In the genomic region with DNA sequence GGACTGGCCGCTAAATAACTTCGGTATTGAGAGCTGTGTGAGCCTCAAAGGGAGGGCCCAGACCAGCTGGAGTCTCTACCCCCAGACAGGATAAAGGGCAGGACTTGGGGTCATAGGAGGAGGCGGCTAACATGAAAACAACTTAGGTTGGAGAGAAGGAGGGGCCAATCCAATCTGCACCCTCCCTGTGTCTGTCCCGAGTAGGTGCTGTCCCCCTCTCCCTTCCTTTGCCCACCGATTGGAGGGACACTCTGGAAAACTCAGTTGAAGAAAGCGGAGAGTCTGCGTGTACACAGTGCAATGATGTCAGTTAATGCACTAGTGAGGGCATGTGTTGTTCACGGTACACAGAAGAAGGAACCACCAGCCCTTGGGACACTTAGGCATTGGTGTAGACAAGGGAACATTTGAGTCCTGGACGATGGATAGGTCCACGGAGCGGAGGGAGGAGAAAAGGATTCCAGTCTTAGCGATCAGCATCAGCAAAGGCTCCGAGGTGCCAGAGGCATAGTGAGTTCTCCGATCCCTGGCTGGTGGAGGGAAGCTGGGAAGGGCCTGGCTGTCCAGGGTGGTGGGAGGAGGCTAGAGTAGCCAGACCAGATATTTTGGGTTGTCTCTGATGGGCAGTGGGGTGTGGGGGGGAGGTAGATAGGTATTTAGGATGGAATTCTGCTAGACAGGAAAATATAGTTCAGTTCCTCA, we compare ENCODE assay signal across 1 cellular context.
A peak's percentile ranks its signal among the peaks of the same experiment; 100 is the strongest.
TF ChIP-seq lines count a peak whose summit lies in the region.

No MANE protein-coding gene starts in this region.

TF ChIP-seq in HepG2, 621 proteins besides CTCF, POLR2A, EP300 and RAD21 (continued from another document and continues in another):
- TF ChIP-seq NAIF1 (CRISPR knock-in tag; IDR thresholded peaks at IDR 0.05; ENCODE audit: borderline replicate concordance) (0 out of 2 replicates have a peak, but pooled peaks have one; percentile 0), NFRKB (IDR thresholded peaks at IDR 0.05) (no peak), ZNF430 (CRISPR knock-in tag; IDR thresholded peaks at IDR 0.05) (no peak), ZNF160 (CRISPR knock-in tag; IDR thresholded peaks at IDR 0.05) (0 out of 2 replicates have a peak, but pooled peaks have one; percentile 18), ARID2 (CRISPR knock-in tag; IDR thresholded peaks at IDR 0.05; ENCODE audit: borderline replicate concordance) (no peak), ZKSCAN1 (IDR thresholded peaks at IDR 0.05; ENCODE audit: low read length) (no peak), TMF1 (CRISPR knock-in tag; IDR thresholded peaks at IDR 0.05; ENCODE audit: low read depth) (no peak), ONECUT2 (CRISPR knock-in tag; IDR thresholded peaks at IDR 0.05) (no peak), MTA1 (CRISPR knock-in tag; IDR thresholded peaks at IDR 0.05; ENCODE audit: borderline replicate concordance) (no peak; the same call in 1 of the 2 replicates), ZNF83 (CRISPR knock-in tag; IDR thresholded peaks at IDR 0.05; ENCODE audit: borderline replicate concordance) (no peak), AGO1 (IDR thresholded peaks at IDR 0.05; ENCODE audit: low read depth, low read length, poor library complexity, severe bottlenecking) (no peak), HMGA1 (CRISPR knock-in tag; conservative IDR thresholded peaks at IDR 0.05) (no peak), POLR2G (IDR thresholded peaks at IDR 0.05; ENCODE audit: low read depth, low read length) (no peak), ZBTB20 (CRISPR knock-in tag; IDR thresholded peaks at IDR 0.05; ENCODE audit: borderline replicate concordance, low read depth) (peak; percentile 52; the same call in 1 of the 2 replicates), BRD4 (CRISPR knock-in tag; IDR thresholded peaks at IDR 0.05) (no peak), ZC3H4 (CRISPR knock-in tag; IDR thresholded peaks at IDR 0.05; ENCODE audit: borderline replicate concordance) (peak; percentile 17; the same call in 1 of the 2 replicates), ZNF317 (CRISPR knock-in tag; IDR thresholded peaks at IDR 0.05) (no peak; the same call in 1 of the 2 replicates), NFYC (CRISPR knock-in tag; IDR thresholded peaks at IDR 0.05) (peak; percentile 2), SMC3 (IDR thresholded peaks at IDR 0.05; ENCODE audit: low read length) (no peak), FOXK1 (CRISPR knock-in tag; IDR thresholded peaks at IDR 0.05; ENCODE audit: borderline replicate concordance, low read depth) (no peak), ZNF703 (CRISPR knock-in tag; IDR thresholded peaks at IDR 0.05; ENCODE audit: borderline replicate concordance) (no peak), ELF4 (CRISPR knock-in tag; IDR thresholded peaks at IDR 0.05; ENCODE audit: borderline replicate concordance) (no peak), ZNF607 (CRISPR knock-in tag; IDR thresholded peaks at IDR 0.05; ENCODE audit: borderline replicate concordance) (peak; percentile 61; the same call in 1 of the 2 replicates), ZBTB8A (CRISPR knock-in tag; IDR thresholded peaks at IDR 0.05; ENCODE audit: borderline replicate concordance, low read depth) (no peak), SNAPC2 (CRISPR knock-in tag; IDR thresholded peaks at IDR 0.05) (peak; percentile 69; the same call in 1 of the 2 replicates), ZNF737 (CRISPR knock-in tag; IDR thresholded peaks at IDR 0.05; ENCODE audit: borderline replicate concordance) (no peak), ZBTB7A (CRISPR knock-in tag; IDR thresholded peaks at IDR 0.05) (0 out of 2 replicates have a peak, but pooled peaks have one; percentile 1), CHCHD3 (CRISPR knock-in tag; IDR thresholded peaks at IDR 0.05) (no peak), GTF3A (CRISPR knock-in tag; conservative IDR thresholded peaks at IDR 0.05) (0 out of 2 replicates have a peak, but pooled peaks have one; percentile 35), TAF15 (IDR thresholded peaks at IDR 0.05; ENCODE audit: low read depth, low read length, poor library complexity, severe bottlenecking) (no peak), MBD4 (IDR thresholded peaks at IDR 0.05; ENCODE audit: borderline replicate concordance, low read length) (no peak)
- TF ChIP-seq, protein P1, sequence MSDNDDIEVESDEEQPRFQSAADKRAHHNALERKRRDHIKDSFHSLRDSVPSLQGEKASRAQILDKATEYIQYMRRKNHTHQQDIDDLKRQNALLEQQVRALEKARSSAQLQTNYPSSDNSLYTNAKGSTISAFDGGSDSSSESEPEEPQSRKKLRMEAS (IDR thresholded peaks at IDR 0.05) = peak; percentile 16; the same call in 1 of the 2 replicates
- TF ChIP-seq, protein P2, sequence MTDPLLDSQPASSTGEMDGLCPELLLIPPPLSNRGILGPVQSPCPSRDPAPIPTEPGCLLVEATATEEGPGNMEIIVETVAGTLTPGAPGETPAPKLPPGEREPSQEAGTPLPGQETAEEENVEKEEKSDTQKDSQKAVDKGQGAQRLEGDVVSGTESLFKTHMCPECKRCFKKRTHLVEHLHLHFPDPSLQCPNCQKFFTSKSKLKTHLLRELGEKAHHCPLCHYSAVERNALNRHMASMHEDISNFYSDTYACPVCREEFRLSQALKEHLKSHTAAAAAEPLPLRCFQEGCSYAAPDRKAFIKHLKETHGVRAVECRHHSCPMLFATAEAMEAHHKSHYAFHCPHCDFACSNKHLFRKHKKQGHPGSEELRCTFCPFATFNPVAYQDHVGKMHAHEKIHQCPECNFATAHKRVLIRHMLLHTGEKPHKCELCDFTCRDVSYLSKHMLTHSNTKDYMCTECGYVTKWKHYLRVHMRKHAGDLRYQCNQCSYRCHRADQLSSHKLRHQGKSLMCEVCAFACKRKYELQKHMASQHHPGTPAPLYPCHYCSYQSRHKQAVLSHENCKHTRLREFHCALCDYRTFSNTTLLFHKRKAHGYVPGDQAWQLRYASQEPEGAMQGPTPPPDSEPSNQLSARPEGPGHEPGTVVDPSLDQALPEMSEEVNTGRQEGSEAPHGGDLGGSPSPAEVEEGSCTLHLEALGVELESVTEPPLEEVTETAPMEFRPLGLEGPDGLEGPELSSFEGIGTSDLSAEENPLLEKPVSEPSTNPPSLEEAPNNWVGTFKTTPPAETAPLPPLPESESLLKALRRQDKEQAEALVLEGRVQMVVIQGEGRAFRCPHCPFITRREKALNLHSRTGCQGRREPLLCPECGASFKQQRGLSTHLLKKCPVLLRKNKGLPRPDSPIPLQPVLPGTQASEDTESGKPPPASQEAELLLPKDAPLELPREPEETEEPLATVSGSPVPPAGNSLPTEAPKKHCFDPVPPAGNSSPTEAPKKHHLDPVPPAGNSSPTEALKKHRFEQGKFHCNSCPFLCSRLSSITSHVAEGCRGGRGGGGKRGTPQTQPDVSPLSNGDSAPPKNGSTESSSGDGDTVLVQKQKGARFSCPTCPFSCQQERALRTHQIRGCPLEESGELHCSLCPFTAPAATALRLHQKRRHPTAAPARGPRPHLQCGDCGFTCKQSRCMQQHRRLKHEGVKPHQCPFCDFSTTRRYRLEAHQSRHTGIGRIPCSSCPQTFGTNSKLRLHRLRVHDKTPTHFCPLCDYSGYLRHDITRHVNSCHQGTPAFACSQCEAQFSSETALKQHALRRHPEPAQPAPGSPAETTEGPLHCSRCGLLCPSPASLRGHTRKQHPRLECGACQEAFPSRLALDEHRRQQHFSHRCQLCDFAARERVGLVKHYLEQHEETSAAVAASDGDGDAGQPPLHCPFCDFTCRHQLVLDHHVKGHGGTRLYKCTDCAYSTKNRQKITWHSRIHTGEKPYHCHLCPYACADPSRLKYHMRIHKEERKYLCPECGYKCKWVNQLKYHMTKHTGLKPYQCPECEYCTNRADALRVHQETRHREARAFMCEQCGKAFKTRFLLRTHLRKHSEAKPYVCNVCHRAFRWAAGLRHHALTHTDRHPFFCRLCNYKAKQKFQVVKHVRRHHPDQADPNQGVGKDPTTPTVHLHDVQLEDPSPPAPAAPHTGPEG (CRISPR knock-in tag; IDR thresholded peaks at IDR 0.05) = no peak
- TF ChIP-seq, protein P3, sequence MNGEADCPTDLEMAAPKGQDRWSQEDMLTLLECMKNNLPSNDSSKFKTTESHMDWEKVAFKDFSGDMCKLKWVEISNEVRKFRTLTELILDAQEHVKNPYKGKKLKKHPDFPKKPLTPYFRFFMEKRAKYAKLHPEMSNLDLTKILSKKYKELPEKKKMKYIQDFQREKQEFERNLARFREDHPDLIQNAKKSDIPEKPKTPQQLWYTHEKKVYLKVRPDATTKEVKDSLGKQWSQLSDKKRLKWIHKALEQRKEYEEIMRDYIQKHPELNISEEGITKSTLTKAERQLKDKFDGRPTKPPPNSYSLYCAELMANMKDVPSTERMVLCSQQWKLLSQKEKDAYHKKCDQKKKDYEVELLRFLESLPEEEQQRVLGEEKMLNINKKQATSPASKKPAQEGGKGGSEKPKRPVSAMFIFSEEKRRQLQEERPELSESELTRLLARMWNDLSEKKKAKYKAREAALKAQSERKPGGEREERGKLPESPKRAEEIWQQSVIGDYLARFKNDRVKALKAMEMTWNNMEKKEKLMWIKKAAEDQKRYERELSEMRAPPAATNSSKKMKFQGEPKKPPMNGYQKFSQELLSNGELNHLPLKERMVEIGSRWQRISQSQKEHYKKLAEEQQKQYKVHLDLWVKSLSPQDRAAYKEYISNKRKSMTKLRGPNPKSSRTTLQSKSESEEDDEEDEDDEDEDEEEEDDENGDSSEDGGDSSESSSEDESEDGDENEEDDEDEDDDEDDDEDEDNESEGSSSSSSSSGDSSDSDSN (CRISPR knock-in tag; IDR thresholded peaks at IDR 0.05) = no peak; the same call in 1 of the 2 replicates
- TF ChIP-seq, protein P4, sequence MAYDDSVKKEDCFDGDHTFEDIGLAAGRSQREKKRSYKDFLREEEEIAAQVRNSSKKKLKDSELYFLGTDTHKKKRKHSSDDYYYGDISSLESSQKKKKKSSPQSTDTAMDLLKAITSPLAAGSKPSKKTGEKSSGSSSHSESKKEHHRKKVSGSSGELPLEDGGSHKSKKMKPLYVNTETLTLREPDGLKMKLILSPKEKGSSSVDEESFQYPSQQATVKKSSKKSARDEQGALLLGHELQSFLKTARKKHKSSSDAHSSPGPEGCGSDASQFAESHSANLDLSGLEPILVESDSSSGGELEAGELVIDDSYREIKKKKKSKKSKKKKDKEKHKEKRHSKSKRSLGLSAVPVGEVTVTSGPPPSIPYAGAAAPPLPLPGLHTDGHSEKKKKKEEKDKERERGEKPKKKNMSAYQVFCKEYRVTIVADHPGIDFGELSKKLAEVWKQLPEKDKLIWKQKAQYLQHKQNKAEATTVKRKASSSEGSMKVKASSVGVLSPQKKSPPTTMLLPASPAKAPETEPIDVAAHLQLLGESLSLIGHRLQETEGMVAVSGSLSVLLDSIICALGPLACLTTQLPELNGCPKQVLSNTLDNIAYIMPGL (CRISPR knock-in tag; IDR thresholded peaks at IDR 0.05; ENCODE audit: borderline replicate concordance in 1 of 2, low read depth in 1 of 2) = peak; percentile 24 to 62; a peak in 1 of 4 replicates
- TF ChIP-seq, protein P5, sequence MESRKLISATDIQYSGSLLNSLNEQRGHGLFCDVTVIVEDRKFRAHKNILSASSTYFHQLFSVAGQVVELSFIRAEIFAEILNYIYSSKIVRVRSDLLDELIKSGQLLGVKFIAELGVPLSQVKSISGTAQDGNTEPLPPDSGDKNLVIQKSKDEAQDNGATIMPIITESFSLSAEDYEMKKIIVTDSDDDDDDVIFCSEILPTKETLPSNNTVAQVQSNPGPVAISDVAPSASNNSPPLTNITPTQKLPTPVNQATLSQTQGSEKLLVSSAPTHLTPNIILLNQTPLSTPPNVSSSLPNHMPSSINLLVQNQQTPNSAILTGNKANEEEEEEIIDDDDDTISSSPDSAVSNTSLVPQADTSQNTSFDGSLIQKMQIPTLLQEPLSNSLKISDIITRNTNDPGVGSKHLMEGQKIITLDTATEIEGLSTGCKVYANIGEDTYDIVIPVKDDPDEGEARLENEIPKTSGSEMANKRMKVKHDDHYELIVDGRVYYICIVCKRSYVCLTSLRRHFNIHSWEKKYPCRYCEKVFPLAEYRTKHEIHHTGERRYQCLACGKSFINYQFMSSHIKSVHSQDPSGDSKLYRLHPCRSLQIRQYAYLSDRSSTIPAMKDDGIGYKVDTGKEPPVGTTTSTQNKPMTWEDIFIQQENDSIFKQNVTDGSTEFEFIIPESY (CRISPR knock-in tag; IDR thresholded peaks at IDR 0.05) = no peak
- TF ChIP-seq, protein P6, sequence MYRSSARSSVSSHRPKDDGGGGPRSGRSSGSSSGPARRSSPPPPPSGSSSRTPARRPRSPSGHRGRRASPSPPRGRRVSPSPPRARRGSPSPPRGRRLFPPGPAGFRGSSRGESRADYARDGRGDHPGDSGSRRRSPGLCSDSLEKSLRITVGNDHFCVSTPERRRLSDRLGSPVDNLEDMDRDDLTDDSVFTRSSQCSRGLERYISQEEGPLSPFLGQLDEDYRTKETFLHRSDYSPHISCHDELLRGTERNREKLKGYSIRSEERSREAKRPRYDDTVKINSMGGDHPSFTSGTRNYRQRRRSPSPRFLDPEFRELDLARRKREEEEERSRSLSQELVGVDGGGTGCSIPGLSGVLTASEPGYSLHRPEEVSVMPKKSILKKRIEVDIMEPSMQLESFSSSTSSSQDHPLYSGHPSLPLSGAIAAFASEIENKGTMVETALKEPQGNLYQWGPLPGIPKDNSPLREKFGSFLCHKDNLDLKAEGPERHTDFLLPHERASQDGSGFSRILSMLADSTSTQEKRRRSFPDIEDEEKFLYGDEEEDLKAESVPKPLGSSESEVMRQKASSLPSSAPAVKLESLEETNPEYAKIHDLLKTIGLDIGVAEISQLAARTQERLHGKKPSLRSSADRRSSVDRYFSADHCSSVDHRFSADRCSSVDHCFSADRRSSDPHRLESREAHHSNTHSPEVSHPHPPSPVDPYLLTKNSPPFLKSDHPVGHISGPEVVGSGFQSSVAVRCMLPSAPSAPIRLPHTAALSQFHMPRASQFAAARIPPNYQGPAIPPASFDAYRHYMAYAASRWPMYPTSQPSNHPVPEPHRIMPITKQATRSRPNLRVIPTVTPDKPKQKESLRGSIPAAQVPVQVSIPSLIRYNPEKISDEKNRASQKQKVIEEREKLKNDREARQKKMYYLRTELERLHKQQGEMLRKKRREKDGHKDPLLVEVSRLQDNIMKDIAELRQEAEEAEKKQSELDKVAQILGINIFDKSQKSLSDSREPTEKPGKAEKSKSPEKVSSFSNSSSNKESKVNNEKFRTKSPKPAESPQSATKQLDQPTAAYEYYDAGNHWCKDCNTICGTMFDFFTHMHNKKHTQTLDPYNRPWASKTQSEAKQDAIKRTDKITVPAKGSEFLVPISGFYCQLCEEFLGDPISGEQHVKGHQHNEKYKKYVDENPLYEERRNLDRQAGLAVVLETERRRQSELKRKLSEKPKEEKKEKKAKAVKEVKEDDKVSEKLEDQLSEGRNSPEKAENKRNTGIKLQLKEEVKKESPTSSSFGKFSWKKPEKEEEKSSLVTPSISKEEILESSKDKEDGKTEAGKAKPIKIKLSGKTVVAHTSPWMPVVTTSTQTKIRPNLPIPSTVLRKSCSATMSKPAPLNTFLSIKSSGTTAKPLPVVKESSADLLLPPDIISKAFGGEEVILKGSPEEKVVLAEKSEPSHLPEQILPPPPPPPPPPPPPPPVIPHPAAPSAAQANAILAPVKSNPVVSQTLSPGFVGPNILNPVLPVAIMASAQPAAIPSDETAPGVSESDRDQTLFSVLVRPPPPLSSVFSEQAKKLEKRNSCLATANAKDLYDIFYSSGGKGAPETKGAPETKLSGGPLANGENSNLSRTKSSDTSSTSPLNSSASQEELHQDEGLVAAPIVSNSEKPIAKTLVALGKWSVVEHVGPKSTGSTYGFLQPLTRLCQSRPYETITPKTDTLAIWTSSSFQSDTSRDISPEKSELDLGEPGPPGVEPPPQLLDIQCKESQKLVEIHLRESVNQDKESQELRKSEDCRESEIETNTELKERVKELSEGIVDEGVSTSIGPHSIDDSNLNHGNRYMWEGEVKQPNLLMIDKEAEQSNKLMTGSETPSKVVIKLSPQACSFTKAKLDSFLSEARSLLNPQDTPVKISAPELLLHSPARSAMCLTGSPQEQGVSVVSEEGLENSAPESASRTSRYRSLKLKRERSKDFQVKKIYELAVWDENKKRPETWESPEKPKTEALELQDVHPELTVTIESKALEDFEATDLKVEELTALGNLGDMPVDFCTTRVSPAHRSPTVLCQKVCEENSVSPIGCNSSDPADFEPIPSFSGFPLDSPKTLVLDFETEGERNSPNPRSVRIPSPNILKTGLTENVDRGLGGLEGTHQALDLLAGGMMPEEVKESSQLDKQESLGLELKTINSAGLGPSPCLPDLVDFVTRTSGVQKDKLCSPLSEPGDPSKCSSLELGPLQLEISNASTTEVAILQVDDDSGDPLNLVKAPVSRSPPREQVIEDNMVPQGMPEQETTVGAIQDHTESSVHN (CRISPR knock-in tag; IDR thresholded peaks at IDR 0.05) = peak; percentile 78; the same call in 1 of the 2 replicates
